In the genomic region with DNA sequence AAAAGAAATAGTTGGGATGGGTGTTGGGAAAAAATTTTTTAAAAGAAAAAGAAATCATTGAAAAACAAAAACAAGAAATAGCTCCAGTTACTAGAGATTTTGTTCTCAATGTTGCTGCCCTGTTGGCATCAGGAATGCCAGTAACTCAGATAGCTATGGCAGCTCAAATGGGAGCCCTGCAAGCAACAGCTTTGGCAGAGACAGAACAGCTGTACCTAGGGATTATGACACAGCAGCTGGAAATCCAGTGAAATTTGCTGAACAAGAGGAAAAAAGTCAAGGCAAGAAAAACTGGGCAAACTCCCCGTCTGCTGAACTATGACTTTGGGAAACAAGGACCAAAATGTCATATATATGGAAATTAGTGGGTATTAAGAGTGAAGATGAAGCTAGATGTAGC, we compare ENCODE assay signal across 19 cellular contexts. TPM values are rescaled to one million over a fixed set of nuclear protein-coding genes. Genes with fewer than 3 reads are reported as not detected.
"Had no signal": no experiment of that assay in that cellular context is flagged by ENCODE, and none has a peak within 500 bp of the region (broad histone marks: within the 10 kb centered on the region; RNA-seq: fewer than 3 reads in every experiment).

No MANE protein-coding gene starts in this region.

- H3K27ac Mint-ChIP-seq: activated CD4-positive, alpha-beta T cell treated with anti-CD3 and anti-CD28 coated beads, Interleukin-2, amount 10 ng/mL, durations not matched to agents 24 days and 14 days; activated CD8-positive, alpha-beta T cell treated with anti-CD3 and anti-CD28 coated beads for 36 hours; endodermal cell; stimulated activated memory B cell treated with anti-CD40 and anti-IgM and Interleukin-4, amounts not matched to agents 10 μg/mL and 1 μg/mL and 100 μg/mL, for 72 hours had no signal

- H3K4me2 ChIP-seq: smooth muscle cell had no signal

- H3K4me3 ChIP-seq: cardiac muscle cell, gastrocnemius medialis, pancreas, right lobe of liver, smooth muscle cell had no signal

- H3K4me3 Mint-ChIP-seq: activated CD4-positive, alpha-beta T cell treated with anti-CD3 and anti-CD28 coated beads, Interleukin-2, amount 10 ng/mL, durations not matched to agents 24 days and 14 days; activated CD8-positive, alpha-beta T cell treated with anti-CD3 and anti-CD28 coated beads for 36 hours; endodermal cell; naive thymus-derived CD8-positive, alpha-beta T cell; stimulated activated memory B cell treated with anti-CD40 and anti-IgM and Interleukin-4, amounts not matched to agents 10 μg/mL and 1 μg/mL and 100 μg/mL, for 72 hours had no signal

- H3K4me1 Mint-ChIP-seq: endodermal cell; stimulated activated memory B cell treated with anti-CD40 and anti-IgM and Interleukin-4, amounts not matched to agents 10 μg/mL and 1 μg/mL and 100 μg/mL, for 72 hours had no signal

- H3K4me1 ChIP-seq: right lobe of liver had no signal

- H3K9me3 ChIP-seq: gastrocnemius medialis, pancreas, right lobe of liver had no signal

- H3K27ac ChIP-seq: cardiac muscle cell, epithelial cell of prostate, gastrocnemius medialis, pancreas, right lobe of liver had no signal

- H3K27me3 Mint-ChIP-seq: activated CD4-positive, alpha-beta T cell treated with anti-CD3 and anti-CD28 coated beads, Interleukin-2, amount 10 ng/mL, durations not matched to agents 24 days and 14 days; activated CD8-positive, alpha-beta T cell treated with anti-CD3 and anti-CD28 coated beads for 36 hours; naive thymus-derived CD8-positive, alpha-beta T cell; stimulated activated memory B cell treated with anti-CD40 and anti-IgM and Interleukin-4, amounts not matched to agents 10 μg/mL and 1 μg/mL and 100 μg/mL, for 72 hours had no signal

- DNase-seq: activated CD4-positive, alpha-beta T cell treated with anti-CD3 and anti-CD28 coated beads, Interleukin-2, amount 10 ng/mL, durations not matched to agents 24 days and 14 days; activated CD8-positive, alpha-beta T cell treated with anti-CD3 and anti-CD28 coated beads for 36 hours; activated effector memory CD4-positive, alpha-beta T cell treated with Interleukin-2 at 50 U/mL for 16 hours; activated naive CD4-positive, alpha-beta T cell treated with anti-CD3 and anti-CD28 coated beads, Interleukin-2, amount 50 U/mL, for 16 hours; activated T-cell treated with anti-CD3 and anti-CD28 coated beads, Interleukin-2, amount 50 U/mL, for 1 hour; endodermal cell; gastrocnemius medialis; head of caudate nucleus; kidney; naive thymus-derived CD8-positive, alpha-beta T cell; pancreas; right lobe of liver; stimulated activated CD4-positive, alpha-beta T cell treated with anti-CD3 and anti-CD28 coated beads, Interleukin-4, amount 100 ng/mL, for 4 hours had no signal

- H3K9me3 Mint-ChIP-seq: activated CD4-positive, alpha-beta T cell treated with anti-CD3 and anti-CD28 coated beads, Interleukin-2, amount 10 ng/mL, durations not matched to agents 24 days and 14 days; activated CD8-positive, alpha-beta T cell treated with anti-CD3 and anti-CD28 coated beads for 36 hours; endodermal cell; naive thymus-derived CD8-positive, alpha-beta T cell; stimulated activated memory B cell treated with anti-CD40 and anti-IgM and Interleukin-4, amounts not matched to agents 10 μg/mL and 1 μg/mL and 100 μg/mL, for 72 hours had no signal

- H3K27me3 ChIP-seq: cardiac muscle cell, gastrocnemius medialis, pancreas, right lobe of liver had no signal

- ATAC-seq: activated CD8-positive, alpha-beta T cell treated with anti-CD3 and anti-CD28 coated beads for 36 hours; gastrocnemius medialis; left lobe of liver; naive thymus-derived CD8-positive, alpha-beta T cell; pancreas; right lobe of liver; stimulated activated memory B cell treated with anti-CD40 and anti-IgM and Interleukin-4, amounts not matched to agents 10 μg/mL and 1 μg/mL and 100 μg/mL, for 72 hours had no signal

RNA-seq across cellular contexts. Expression of gene ARPIN, which starts 36.0 kb away (rescaled TPM):
- total RNA-seq: activated CD4-positive, alpha-beta T cell treated with anti-CD3 and anti-CD28 coated beads, Interleukin-2, amount 10 ng/mL, durations not matched to agents 24 days and 14 days; activated CD8-positive, alpha-beta T cell treated with anti-CD3 and anti-CD28 coated beads for 36 hours; T-helper 1 cell treated with Interleukin-12 subunit alpha and Interleukin-12 subunit beta and Interleukin-4 antibody, amounts not matched to agents 30 ng/mL and 1 ng/mL, for 36 hours had no signal
- polyA plus RNA-seq: naive thymus-derived CD8-positive, alpha-beta T cell had no signal
